In the genomic region with DNA sequence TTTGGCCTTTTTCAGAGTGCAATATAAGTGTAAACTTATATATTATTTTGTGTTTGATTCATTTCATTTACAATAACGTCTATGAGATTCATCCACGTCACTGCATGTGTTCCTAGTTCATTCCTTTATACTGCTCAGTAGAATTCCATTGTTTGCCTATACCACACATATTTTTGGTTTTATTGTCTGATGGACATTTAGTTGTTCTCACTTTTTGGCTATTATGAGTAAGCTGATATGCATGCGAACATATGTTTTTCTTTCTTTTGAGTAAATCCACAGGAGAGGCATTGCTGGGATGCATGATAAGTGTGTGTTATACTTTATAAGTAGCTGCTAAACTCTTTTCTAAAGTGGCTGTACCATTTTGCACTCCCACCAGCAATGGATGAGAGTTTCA, we compare ENCODE assay signal across 20 cellular contexts.
"Had no signal": no experiment of that assay in that cellular context is flagged by ENCODE, and none has a peak within 500 bp of the region (broad histone marks: within the 10 kb centered on the region; RNA-seq: fewer than 3 reads in every experiment).

No MANE protein-coding gene starts in this region.

- H3K27ac Mint-ChIP-seq: activated B cell treated with CpG ODN at 0.5 μM for 24 hours; activated CD8-positive, alpha-beta T cell treated with anti-CD3 and anti-CD28 coated beads, Interleukin-2, amount 10 ng/mL, durations not matched to agents 7 days and 5 days; activated naive CD8-positive, alpha-beta T cell treated with anti-CD3 and anti-CD28 coated beads for 36 hours; activated T-helper 1 cell treated with anti-CD3 and anti-CD28 coated beads, Interleukin-12 subunit alpha, Interleukin-12 subunit beta, Interleukin-2, Interleukin-4 antibody, amounts not matched to agents 30 ng/mL and 10 ng/mL and 1 ng/mL, durations not matched to agents 14 hours and 24 hours and 36 hours; mesothelial cell of epicardium; nephron progenitor cell had no signal

- H3K9me3 ChIP-seq: colonic mucosa, esophagus muscularis mucosa, heart left ventricle, lower lobe of right lung, pancreas, sigmoid colon, thoracic aorta had no signal

- H3K27ac ChIP-seq: cardiac muscle cell, colonic mucosa, esophagus muscularis mucosa, heart left ventricle, lower lobe of right lung, pancreas, sigmoid colon, thoracic aorta had no signal

- H3K36me3 ChIP-seq: cardiac muscle cell, colonic mucosa, esophagus muscularis mucosa, heart left ventricle, lower lobe of right lung, pancreas, sigmoid colon, thoracic aorta had no signal

- DNase-seq: activated B cell treated with CpG ODN at 0.5 μM for 24 hours; activated CD4-positive, alpha-beta T cell treated with anti-CD3 and anti-CD28 coated beads for 48 hours; activated naive CD8-positive, alpha-beta T cell treated with anti-CD3 and anti-CD28 coated beads for 36 hours; colonic mucosa; effector CD4-positive, alpha-beta T cell; heart left ventricle; left colon; lower lobe of right lung; nephron progenitor cell; sigmoid colon; stimulated activated CD4-positive, alpha-beta T cell treated with anti-CD3 and anti-CD28 coated beads, Interleukin-12 subunit alpha, Interleukin-12 subunit beta, amount 100 ng/mL, for 4 hours; stimulated activated CD4-positive, alpha-beta T cell treated with anti-CD3 and anti-CD28 coated beads, Interleukin-2, amount 100 ng/mL, for 24 hours; T-helper 2 cell had no signal

- H3K4me3 ChIP-seq: cardiac muscle cell, colonic mucosa, esophagus muscularis mucosa, heart left ventricle, lower lobe of right lung, pancreas, sigmoid colon, thoracic aorta had no signal

- H3K9me3 Mint-ChIP-seq: activated B cell treated with CpG ODN at 0.5 μM for 24 hours; activated naive CD8-positive, alpha-beta T cell treated with anti-CD3 and anti-CD28 coated beads for 36 hours; activated T-helper 1 cell treated with anti-CD3 and anti-CD28 coated beads, Interleukin-12 subunit alpha, Interleukin-12 subunit beta, Interleukin-2, Interleukin-4 antibody, amounts not matched to agents 30 ng/mL and 10 ng/mL and 1 ng/mL, durations not matched to agents 14 hours and 24 hours and 36 hours; mesothelial cell of epicardium; nephron progenitor cell had no signal

- ATAC-seq: activated CD8-positive, alpha-beta T cell treated with anti-CD3 and anti-CD28 coated beads, Interleukin-2, amount 10 ng/mL, durations not matched to agents 7 days and 5 days; heart left ventricle; left colon; lower lobe of right lung; pancreas had no signal

- H3K4me3 Mint-ChIP-seq: activated B cell treated with CpG ODN at 0.5 μM for 24 hours; activated CD8-positive, alpha-beta T cell treated with anti-CD3 and anti-CD28 coated beads, Interleukin-2, amount 10 ng/mL, durations not matched to agents 7 days and 5 days; activated naive CD8-positive, alpha-beta T cell treated with anti-CD3 and anti-CD28 coated beads for 36 hours; activated T-helper 1 cell treated with anti-CD3 and anti-CD28 coated beads, Interleukin-12 subunit alpha, Interleukin-12 subunit beta, Interleukin-2, Interleukin-4 antibody, amounts not matched to agents 30 ng/mL and 10 ng/mL and 1 ng/mL, durations not matched to agents 14 hours and 24 hours and 36 hours; mesothelial cell of epicardium; nephron progenitor cell had no signal

- H3K4me1 Mint-ChIP-seq: activated B cell treated with CpG ODN at 0.5 μM for 24 hours; activated naive CD8-positive, alpha-beta T cell treated with anti-CD3 and anti-CD28 coated beads for 36 hours had no signal

- H3K36me3 Mint-ChIP-seq: activated naive CD8-positive, alpha-beta T cell treated with anti-CD3 and anti-CD28 coated beads for 36 hours; mesothelial cell of epicardium had no signal
